Comparison of ENCODE assay signal across 9 cellular contexts in genomic region chr11:44615913-44616806, GRCh38. TPM values are rescaled to one million over a fixed set of nuclear protein-coding genes. Genes with fewer than 3 reads are reported as not detected.
DNase-seq lines count a peak whose midpoint lies in the region; ATAC-seq and TF ChIP-seq lines count a peak whose summit lies in the region.
"Had no signal": no experiment of that assay in that cellular context is flagged by ENCODE, and none has a peak within 500 bp of the region (broad histone marks: within the 10 kb centered on the region; RNA-seq: fewer than 3 reads in every experiment).

No MANE protein-coding gene starts in this region.

- H3K4me3 ChIP-seq in OCI-LY3 (ENCODE audit: low read length) (no peak overlapping the region), coronary artery (no peak overlapping the region)

- H3K27me3 ChIP-seq in OCI-LY3 (ENCODE audit: low read depth, low read length): no peaks in the 10 kb centered on the region

- no peak for ATAC-seq in activated CD4-positive, alpha-beta T cell treated with anti-CD3 and anti-CD28 coated beads for 36 hours
- ATAC-seq in sciatic nerve: no peak

- no peak overlapping the region for H3K4me3 Mint-ChIP-seq in activated CD4-positive, alpha-beta T cell treated with anti-CD3 and anti-CD28 coated beads for 36 hours

- H3K9me3 Mint-ChIP-seq in activated CD4-positive, alpha-beta T cell treated with anti-CD3 and anti-CD28 coated beads for 36 hours (ENCODE audit: low read depth): no peaks in the 10 kb centered on the region

- H3K4me1 ChIP-seq in OCI-LY3 (ENCODE audit: low read length): peaks cover 58% of the 10 kb centered on the region

- H3K36me3 ChIP-seq in OCI-LY3 (replicated peaks; ENCODE audit: low read depth, low read length): peaks cover 51% of the 10 kb centered on the region

- no peak overlapping the region for H3K27ac Mint-ChIP-seq in activated CD4-positive, alpha-beta T cell treated with anti-CD3 and anti-CD28 coated beads for 36 hours

- CTCF ChIA-PET in activated CD4-positive, alpha-beta T cell treated with anti-CD3 and anti-CD28 coated beads for 36 hours (lab: Charles Lee): interaction anchor here (0.6 to 7.5 kb wide), 25 partner anchors 10 to 576 kb away, joined by 3 to 77 read pairs (median 6); partner anchors contain the start of gene CD82

- no peaks in the 10 kb centered on the region for H3K9me3 ChIP-seq in OCI-LY3 (ENCODE audit: insufficient read depth, low read length)

- peak overlapping the region; percentile 20; the same call in 1 of the 2 replicates for H3K27ac ChIP-seq in OCI-LY3 (ENCODE audit: low read length)
- no peak overlapping the region for H3K27ac ChIP-seq in coronary artery

- TF ChIP-seq CTCF in OCI-LY3 (IDR thresholded peaks at IDR 0.05; ENCODE audit: low read depth, low read length) (no peak), coronary artery (IDR thresholded peaks at IDR 0.05) (no peak)

- peak; percentile 3 for DNase-seq in activated CD4-positive, alpha-beta T cell treated with anti-CD3 and anti-CD28 coated beads for 36 hours
- no peak for DNase-seq in activated CD4-positive, alpha-beta T cell treated with anti-CD3 and anti-CD28 coated beads for 48 hours
- DNase-seq in coronary artery (ENCODE audit: low spot score) (peak; percentile 56), sciatic nerve (ENCODE audit: low spot score) (peak; percentile 21), cerebellum (ENCODE audit: low spot score) (no peak), DMS 273 (lab: John Stamatoyannopoulos, UW; ENCODE audit: unreplicated experiment) (no peak), NCI-H1048 (lab: John Stamatoyannopoulos, UW) (no peak)
- DNase-seq: cortex of kidney had no signal

- H2AFZ ChIP-seq in OCI-LY3 (ENCODE audit: low read depth, low read length): no peak overlapping the region

- H3K36me3 Mint-ChIP-seq in activated CD4-positive, alpha-beta T cell treated with anti-CD3 and anti-CD28 coated beads for 36 hours (ENCODE audit: low read depth): peaks cover 62% of the 10 kb centered on the region

- H3K4me2 ChIP-seq in OCI-LY3 (ENCODE audit: low read length): no peak overlapping the region

- H4K20me1 ChIP-seq in OCI-LY3 (ENCODE audit: insufficient read depth, low read length): no peaks in the 10 kb centered on the region

- no peaks in the 10 kb centered on the region for H3K27me3 Mint-ChIP-seq in activated CD4-positive, alpha-beta T cell treated with anti-CD3 and anti-CD28 coated beads for 36 hours

- 0 out of 2 replicates have a peak, but pooled peaks cover 5% of the 10 kb centered on the region for H3K79me2 ChIP-seq in OCI-LY3 (ENCODE audit: low read length)

- H3K4me1 Mint-ChIP-seq in activated CD4-positive, alpha-beta T cell treated with anti-CD3 and anti-CD28 coated beads for 36 hours: peaks cover 49% of the 10 kb centered on the region

- intact Hi-C loops in activated CD4-positive, alpha-beta T cell treated with anti-CD3 and anti-CD28 coated beads for 36 hours (cut with DNase I, micrococcal nuclease): no loop called here
- intact Hi-C loops in sciatic nerve (cut with DNase I): loop anchor here (2.0 kb wide), 1 partner anchor 59 kb away; no protein-coding TSS in a partner anchor

- POLR2A ChIA-PET in activated CD4-positive, alpha-beta T cell treated with anti-CD3 and anti-CD28 coated beads for 36 hours (lab: Charles Lee): interaction anchor here (1.0 kb wide), 2 partner anchors 24 to 57 kb away, joined by 3 to 4 read pairs; no protein-coding TSS in a partner anchor

- no peak overlapping the region for H3K9ac ChIP-seq in OCI-LY3 (ENCODE audit: low read length)

RNA-seq across cellular contexts. Expression of gene CD82, which starts 50.7 kb away (rescaled TPM):
- 100 to 1,000 TPM; 239 to 272 TPM for total RNA-seq in activated CD4-positive, alpha-beta T cell treated with anti-CD3 and anti-CD28 coated beads for 36 hours
- total RNA-seq in sciatic nerve: 127 TPM
- total RNA-seq in cerebellum: 6.4 TPM

Comparison
In these comparisons a context has a peak if more than half of its experiments do, and no peak if none do; other contexts are left out.
1. DNase-seq: peak in activated CD4-positive, alpha-beta T cell treated with anti-CD3 and anti-CD28 coated beads for 36 hours (single experiment), coronary artery (single experiment) and sciatic nerve (single experiment); none in activated CD4-positive, alpha-beta T cell treated with anti-CD3 and anti-CD28 coated beads for 48 hours (single experiment), cerebellum (single experiment), DMS 273 (single experiment) and NCI-H1048 (single experiment).
2. RNA of gene CD82, which starts 50.7 kb away (total RNA-seq): 239 to 272 TPM in activated CD4-positive, alpha-beta T cell treated with anti-CD3 and anti-CD28 coated beads for 36 hours and 127 TPM in sciatic nerve (single experiment); 6.4 TPM in cerebellum (single experiment); every median in the first group is over 10 times any median in the second.